In the genomic region with DNA sequence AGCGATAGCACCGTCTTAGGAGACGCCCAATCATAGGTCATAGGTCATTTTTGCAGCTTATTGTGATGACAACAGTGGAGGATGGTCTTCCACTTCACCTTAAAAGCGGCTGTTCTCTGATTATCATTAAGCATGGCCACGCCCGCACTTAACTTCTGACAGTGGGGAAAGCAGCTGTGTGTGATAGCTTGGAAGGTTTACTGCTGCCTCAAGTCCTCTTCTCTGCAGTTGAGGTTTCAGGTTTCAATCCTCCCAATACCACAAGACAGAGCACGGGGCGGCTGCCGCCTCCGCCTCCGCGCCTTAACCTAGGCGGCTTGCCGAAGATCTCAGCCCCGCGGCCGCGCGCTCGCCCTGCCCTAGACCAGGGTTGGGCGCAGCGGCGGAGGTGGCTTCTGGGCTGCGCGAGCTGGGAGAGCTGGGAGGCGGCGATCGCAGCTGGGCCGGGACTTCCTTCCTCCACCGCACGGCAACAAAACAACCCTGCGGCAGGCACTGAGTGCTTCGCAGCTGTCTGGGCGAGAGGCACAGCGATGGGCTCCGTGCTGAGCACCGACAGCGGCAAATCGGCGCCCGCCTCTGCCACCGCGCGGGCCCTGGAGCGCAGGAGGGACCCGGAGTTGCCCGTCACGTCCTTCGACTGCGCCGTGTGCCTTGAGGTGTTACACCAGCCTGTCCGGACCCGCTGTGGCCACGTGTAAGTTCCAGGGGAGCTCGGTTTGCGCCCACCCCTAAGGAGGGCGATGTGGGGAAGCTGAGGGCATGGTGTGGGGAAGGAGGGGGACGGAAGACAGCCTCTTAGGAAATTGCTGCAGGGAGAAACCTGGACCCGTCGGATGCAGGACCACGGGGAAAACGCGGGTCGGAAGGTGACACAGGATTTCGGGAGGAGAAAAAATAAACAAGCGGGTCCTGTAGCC, we compare ENCODE assay signal across 1 cellular context.
TF ChIP-seq lines count a peak whose summit lies in the region.

TSS of gene RNF125 (plus strand) at position 495 of the 920 bp plus-strand sequence. CDS start at position 534, 39 bp downstream.

TF ChIP-seq in HepG2, 621 proteins besides CTCF, POLR2A, EP300 and RAD21 (continued from another document and continues in another):
- no peak for TF ChIP-seq ZBTB33 (CRISPR knock-in tag; IDR thresholded peaks at IDR 0.05)
- TF ChIP-seq, protein P1, sequence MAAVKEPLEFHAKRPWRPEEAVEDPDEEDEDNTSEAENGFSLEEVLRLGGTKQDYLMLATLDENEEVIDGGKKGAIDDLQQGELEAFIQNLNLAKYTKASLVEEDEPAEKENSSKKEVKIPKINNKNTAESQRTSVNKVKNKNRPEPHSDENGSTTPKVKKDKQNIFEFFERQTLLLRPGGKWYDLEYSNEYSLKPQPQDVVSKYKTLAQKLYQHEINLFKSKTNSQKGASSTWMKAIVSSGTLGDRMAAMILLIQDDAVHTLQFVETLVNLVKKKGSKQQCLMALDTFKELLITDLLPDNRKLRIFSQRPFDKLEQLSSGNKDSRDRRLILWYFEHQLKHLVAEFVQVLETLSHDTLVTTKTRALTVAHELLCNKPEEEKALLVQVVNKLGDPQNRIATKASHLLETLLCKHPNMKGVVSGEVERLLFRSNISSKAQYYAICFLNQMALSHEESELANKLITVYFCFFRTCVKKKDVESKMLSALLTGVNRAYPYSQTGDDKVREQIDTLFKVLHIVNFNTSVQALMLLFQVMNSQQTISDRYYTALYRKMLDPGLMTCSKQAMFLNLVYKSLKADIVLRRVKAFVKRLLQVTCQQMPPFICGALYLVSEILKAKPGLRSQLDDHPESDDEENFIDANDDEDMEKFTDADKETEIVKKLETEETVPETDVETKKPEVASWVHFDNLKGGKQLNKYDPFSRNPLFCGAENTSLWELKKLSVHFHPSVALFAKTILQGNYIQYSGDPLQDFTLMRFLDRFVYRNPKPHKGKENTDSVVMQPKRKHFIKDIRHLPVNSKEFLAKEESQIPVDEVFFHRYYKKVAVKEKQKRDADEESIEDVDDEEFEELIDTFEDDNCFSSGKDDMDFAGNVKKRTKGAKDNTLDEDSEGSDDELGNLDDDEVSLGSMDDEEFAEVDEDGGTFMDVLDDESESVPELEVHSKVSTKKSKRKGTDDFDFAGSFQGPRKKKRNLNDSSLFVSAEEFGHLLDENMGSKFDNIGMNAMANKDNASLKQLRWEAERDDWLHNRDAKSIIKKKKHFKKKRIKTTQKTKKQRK (IDR thresholded peaks at IDR 0.05; ENCODE audit: low read length), result no peak
- no peak for TF ChIP-seq SP5 (CRISPR knock-in tag; IDR thresholded peaks at IDR 0.05; ENCODE audit: borderline replicate concordance, low read depth)
- TF ChIP-seq ADNP (CRISPR knock-in tag; IDR thresholded peaks at IDR 0.05), result 0 out of 2 replicates have a peak, but pooled peaks have one; percentile 20
- TF ChIP-seq ATF7-NPFF (CRISPR knock-in tag; IDR thresholded peaks at IDR 0.05; ENCODE audit: low read depth), result no peak
- peak; percentile 78; the same call in 1 of the 2 replicates for TF ChIP-seq PAX8 (CRISPR knock-in tag; IDR thresholded peaks at IDR 0.05; ENCODE audit: borderline replicate concordance)
- no peak for TF ChIP-seq MATR3 (CRISPR knock-in tag; IDR thresholded peaks at IDR 0.05)
- no peak for TF ChIP-seq SAFB2 (CRISPR knock-in tag; IDR thresholded peaks at IDR 0.05; ENCODE audit: borderline replicate concordance, low read depth)
- peak; percentile 32; the same call in 1 of the 2 replicates for TF ChIP-seq ZNF501 (CRISPR knock-in tag; IDR thresholded peaks at IDR 0.05)
- peak; percentile 73 for TF ChIP-seq KDM5B (CRISPR knock-in tag; IDR thresholded peaks at IDR 0.05; ENCODE audit: borderline replicate concordance)
- no peak for TF ChIP-seq CCDC6 (CRISPR knock-in tag; IDR thresholded peaks at IDR 0.05)
- TF ChIP-seq, protein P2, sequence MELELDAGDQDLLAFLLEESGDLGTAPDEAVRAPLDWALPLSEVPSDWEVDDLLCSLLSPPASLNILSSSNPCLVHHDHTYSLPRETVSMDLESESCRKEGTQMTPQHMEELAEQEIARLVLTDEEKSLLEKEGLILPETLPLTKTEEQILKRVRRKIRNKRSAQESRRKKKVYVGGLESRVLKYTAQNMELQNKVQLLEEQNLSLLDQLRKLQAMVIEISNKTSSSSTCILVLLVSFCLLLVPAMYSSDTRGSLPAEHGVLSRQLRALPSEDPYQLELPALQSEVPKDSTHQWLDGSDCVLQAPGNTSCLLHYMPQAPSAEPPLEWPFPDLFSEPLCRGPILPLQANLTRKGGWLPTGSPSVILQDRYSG (CRISPR knock-in tag; IDR thresholded peaks at IDR 0.05), result no peak
- TF ChIP-seq CREM (IDR thresholded peaks at IDR 0.05), result no peak
- no peak for TF ChIP-seq CREM (CRISPR knock-in tag; IDR thresholded peaks at IDR 0.05)
- 0 out of 2 replicates have a peak, but pooled peaks have one; percentile 41 for TF ChIP-seq HMG20A (CRISPR knock-in tag; IDR thresholded peaks at IDR 0.05; ENCODE audit: borderline replicate concordance)
- TF ChIP-seq MED8 (CRISPR knock-in tag; IDR thresholded peaks at IDR 0.05; ENCODE audit: insufficient replicate concordance), result no peak
- TF ChIP-seq DZIP1 (CRISPR knock-in tag; IDR thresholded peaks at IDR 0.05), result no peak
- no peak; the same call in 1 of the 2 replicates for TF ChIP-seq NR2C2 (CRISPR knock-in tag; IDR thresholded peaks at IDR 0.05; ENCODE audit: borderline replicate concordance)
- TF ChIP-seq, protein P3, sequence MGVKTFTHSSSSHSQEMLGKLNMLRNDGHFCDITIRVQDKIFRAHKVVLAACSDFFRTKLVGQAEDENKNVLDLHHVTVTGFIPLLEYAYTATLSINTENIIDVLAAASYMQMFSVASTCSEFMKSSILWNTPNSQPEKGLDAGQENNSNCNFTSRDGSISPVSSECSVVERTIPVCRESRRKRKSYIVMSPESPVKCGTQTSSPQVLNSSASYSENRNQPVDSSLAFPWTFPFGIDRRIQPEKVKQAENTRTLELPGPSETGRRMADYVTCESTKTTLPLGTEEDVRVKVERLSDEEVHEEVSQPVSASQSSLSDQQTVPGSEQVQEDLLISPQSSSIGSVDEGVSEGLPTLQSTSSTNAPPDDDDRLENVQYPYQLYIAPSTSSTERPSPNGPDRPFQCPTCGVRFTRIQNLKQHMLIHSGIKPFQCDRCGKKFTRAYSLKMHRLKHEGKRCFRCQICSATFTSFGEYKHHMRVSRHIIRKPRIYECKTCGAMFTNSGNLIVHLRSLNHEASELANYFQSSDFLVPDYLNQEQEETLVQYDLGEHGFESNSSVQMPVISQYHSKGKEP (CRISPR knock-in tag; IDR thresholded peaks at IDR 0.05), result no peak
- no peak for TF ChIP-seq SNRNP70 (IDR thresholded peaks at IDR 0.05; ENCODE audit: low read depth, low read length)
- TF ChIP-seq ZNF431 (CRISPR knock-in tag; IDR thresholded peaks at IDR 0.05; ENCODE audit: borderline replicate concordance, low read depth), result no peak
- TF ChIP-seq ZNF264 (CRISPR knock-in tag; IDR thresholded peaks at IDR 0.05), result no peak
- TF ChIP-seq KDM6A (CRISPR knock-in tag; IDR thresholded peaks at IDR 0.05; ENCODE audit: low read depth), result no peak
- TF ChIP-seq ZNF761 (CRISPR knock-in tag; conservative IDR thresholded peaks at IDR 0.05), result peak; percentile 95
- TF ChIP-seq ZNF83 (CRISPR knock-in tag; IDR thresholded peaks at IDR 0.05; ENCODE audit: borderline replicate concordance), result no peak
- no peak for TF ChIP-seq KLF9 (CRISPR knock-in tag; IDR thresholded peaks at IDR 0.05; ENCODE audit: low read depth)
- no peak for TF ChIP-seq ZFYVE20 (CRISPR knock-in tag; IDR thresholded peaks at IDR 0.05; ENCODE audit: borderline replicate concordance, low read depth)
- no peak for TF ChIP-seq ZNF282 (IDR thresholded peaks at IDR 0.05; ENCODE audit: partially characterized antibody)
- no peak for TF ChIP-seq SSRP1 (CRISPR knock-in tag; IDR thresholded peaks at IDR 0.05)
- no peak for TF ChIP-seq ATF1 (CRISPR knock-in tag; IDR thresholded peaks at IDR 0.05)
- TF ChIP-seq MTF2 (CRISPR knock-in tag; IDR thresholded peaks at IDR 0.05; ENCODE audit: borderline replicate concordance), result peak; percentile 42; the same call in 1 of the 2 replicates
- peak; percentile 46; the same call in 1 of the 2 replicates for TF ChIP-seq KMT2B (CRISPR knock-in tag; IDR thresholded peaks at IDR 0.05)
- no peak for TF ChIP-seq ZKSCAN1 (IDR thresholded peaks at IDR 0.05; ENCODE audit: low read length)
- no peak for TF ChIP-seq DPF2 (CRISPR knock-in tag; IDR thresholded peaks at IDR 0.05; ENCODE audit: borderline replicate concordance, low read depth)
- TF ChIP-seq, protein P4, sequence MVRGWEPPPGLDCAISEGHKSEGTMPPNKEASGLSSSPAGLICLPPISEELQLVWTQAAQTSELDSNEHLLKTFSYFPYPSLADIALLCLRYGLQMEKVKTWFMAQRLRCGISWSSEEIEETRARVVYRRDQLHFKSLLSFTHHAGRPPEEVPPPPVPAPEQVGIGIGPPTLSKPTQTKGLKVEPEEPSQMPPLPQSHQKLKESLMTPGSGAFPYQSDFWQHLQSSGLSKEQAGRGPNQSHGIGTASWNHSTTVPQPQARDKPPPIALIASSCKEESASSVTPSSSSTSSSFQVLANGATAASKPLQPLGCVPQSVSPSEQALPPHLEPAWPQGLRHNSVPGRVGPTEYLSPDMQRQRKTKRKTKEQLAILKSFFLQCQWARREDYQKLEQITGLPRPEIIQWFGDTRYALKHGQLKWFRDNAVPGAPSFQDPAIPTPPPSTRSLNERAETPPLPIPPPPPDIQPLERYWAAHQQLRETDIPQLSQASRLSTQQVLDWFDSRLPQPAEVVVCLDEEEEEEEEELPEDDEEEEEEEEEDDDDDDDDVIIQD (CRISPR knock-in tag; IDR thresholded peaks at IDR 0.05; ENCODE audit: low read depth), result no peak
- no peak for TF ChIP-seq ONECUT2 (CRISPR knock-in tag; IDR thresholded peaks at IDR 0.05)
- no peak; the same call in 1 of the 2 replicates for TF ChIP-seq ARNTL (CRISPR knock-in tag; IDR thresholded peaks at IDR 0.05)
- TF ChIP-seq, protein P5, sequence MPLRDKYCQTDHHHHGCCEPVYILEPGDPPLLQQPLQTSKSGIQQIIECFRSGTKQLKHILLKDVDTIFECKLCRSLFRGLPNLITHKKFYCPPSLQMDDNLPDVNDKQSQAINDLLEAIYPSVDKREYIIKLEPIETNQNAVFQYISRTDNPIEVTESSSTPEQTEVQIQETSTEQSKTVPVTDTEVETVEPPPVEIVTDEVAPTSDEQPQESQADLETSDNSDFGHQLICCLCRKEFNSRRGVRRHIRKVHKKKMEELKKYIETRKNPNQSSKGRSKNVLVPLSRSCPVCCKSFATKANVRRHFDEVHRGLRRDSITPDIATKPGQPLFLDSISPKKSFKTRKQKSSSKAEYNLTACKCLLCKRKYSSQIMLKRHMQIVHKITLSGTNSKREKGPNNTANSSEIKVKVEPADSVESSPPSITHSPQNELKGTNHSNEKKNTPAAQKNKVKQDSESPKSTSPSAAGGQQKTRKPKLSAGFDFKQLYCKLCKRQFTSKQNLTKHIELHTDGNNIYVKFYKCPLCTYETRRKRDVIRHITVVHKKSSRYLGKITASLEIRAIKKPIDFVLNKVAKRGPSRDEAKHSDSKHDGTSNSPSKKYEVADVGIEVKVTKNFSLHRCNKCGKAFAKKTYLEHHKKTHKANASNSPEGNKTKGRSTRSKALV (CRISPR knock-in tag; IDR thresholded peaks at IDR 0.05), result peak; percentile 99
- no peak for TF ChIP-seq SMARCE1 (IDR thresholded peaks at IDR 0.05; ENCODE audit: borderline replicate concordance)
- TF ChIP-seq SPEN (CRISPR knock-in tag; IDR thresholded peaks at IDR 0.05; ENCODE audit: low read depth), result no peak
- no peak for TF ChIP-seq KDM1A (CRISPR knock-in tag; IDR thresholded peaks at IDR 0.05)
- peak; percentile 25; the same call in 1 of the 2 replicates for TF ChIP-seq SAP130 (CRISPR knock-in tag; IDR thresholded peaks at IDR 0.05; ENCODE audit: low read depth)
- no peak for TF ChIP-seq NFYB (CRISPR knock-in tag; IDR thresholded peaks at IDR 0.05)
- TF ChIP-seq KDM3A (CRISPR knock-in tag; IDR thresholded peaks at IDR 0.05; ENCODE audit: low read depth), result peak; percentile 43; the same call in 1 of the 2 replicates
- no peak for TF ChIP-seq ZNF350 (CRISPR knock-in tag; IDR thresholded peaks at IDR 0.05; ENCODE audit: borderline replicate concordance, low read depth)
- TF ChIP-seq SRY (CRISPR knock-in tag; IDR thresholded peaks at IDR 0.05), result peak; percentile 76; the same call in 1 of the 2 replicates
- TF ChIP-seq JUNB (CRISPR knock-in tag; IDR thresholded peaks at IDR 0.05; ENCODE audit: borderline replicate concordance), result no peak
- no peak for TF ChIP-seq ZNF570 (CRISPR knock-in tag; IDR thresholded peaks at IDR 0.05; ENCODE audit: borderline replicate concordance)
- 0 out of 2 replicates have a peak, but pooled peaks have one; percentile 72 for TF ChIP-seq ZBTB8A (CRISPR knock-in tag; IDR thresholded peaks at IDR 0.05; ENCODE audit: borderline replicate concordance, low read depth)
- peak; percentile 30; the same call in 1 of the 2 replicates for TF ChIP-seq SATB2 (CRISPR knock-in tag; IDR thresholded peaks at IDR 0.05)
- TF ChIP-seq ZNF792 (CRISPR knock-in tag; IDR thresholded peaks at IDR 0.05), result no peak
- no peak for TF ChIP-seq ZKSCAN8 (CRISPR knock-in tag; IDR thresholded peaks at IDR 0.05; ENCODE audit: borderline replicate concordance)
- TF ChIP-seq NCOA2 (CRISPR knock-in tag; IDR thresholded peaks at IDR 0.05), result no peak
- TF ChIP-seq SALL2 (CRISPR knock-in tag; IDR thresholded peaks at IDR 0.05), result no peak; the same call in 1 of the 2 replicates
